In the genomic region with DNA sequence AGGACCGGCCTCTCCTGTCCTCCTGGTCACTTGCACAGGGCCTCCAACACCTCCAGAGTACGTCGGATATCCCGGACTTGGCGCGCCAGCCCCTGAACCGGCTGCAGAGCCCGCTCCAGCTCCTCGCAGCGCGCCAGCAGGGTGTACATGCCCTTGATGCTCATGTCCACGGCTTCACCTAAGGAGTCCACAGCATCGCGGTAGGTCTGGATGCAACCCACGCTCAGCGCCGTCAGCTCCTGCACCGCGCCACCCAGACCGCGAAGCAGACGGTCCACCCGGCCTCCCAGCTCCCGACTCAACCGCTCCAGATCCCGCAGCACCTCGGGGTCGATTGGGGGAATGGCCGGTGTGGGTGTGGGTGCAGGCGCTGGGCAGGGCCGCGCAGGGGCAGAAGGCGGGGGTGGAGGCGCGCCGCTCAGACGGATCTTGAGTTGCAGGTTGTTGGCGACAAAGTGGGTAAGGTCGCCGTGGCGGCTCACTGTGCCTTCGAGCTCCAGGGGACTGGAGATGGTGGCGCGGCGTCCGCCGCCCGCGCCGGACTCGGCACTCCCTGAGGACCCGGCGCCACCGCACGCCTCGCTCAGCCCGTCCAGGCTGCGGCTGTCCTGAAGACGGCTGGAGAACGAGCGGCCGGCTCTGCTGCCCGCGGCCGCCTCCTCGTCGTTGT, we compare ENCODE assay signal across 6 cellular contexts. TPM values are rescaled to one million over a fixed set of nuclear protein-coding genes. Genes with fewer than 3 reads are reported as not detected.
A peak's percentile ranks its signal among the peaks of the same experiment; 100 is the strongest.
DNase-seq lines count a peak whose midpoint lies in the region; ATAC-seq and TF ChIP-seq lines count a peak whose summit lies in the region.

No MANE protein-coding gene starts in this region.

- no peaks in the 10 kb centered on the region for H3K36me3 ChIP-seq in GM06990 (ENCODE audit: control insufficient read depth, insufficient read depth, low read length)

- H3K27ac Mint-ChIP-seq in activated B cell treated with CpG ODN at 0.5 μM for 24 hours (peak overlapping the region; percentile 95), immature natural killer cell (peak overlapping the region in 5 of 6 donors; percentile 77 to 94 (median 87))

- H3K9me3 Mint-ChIP-seq in activated B cell treated with CpG ODN at 0.5 μM for 24 hours: no peaks in the 10 kb centered on the region
- no peaks in the 10 kb centered on the region for H3K9me3 Mint-ChIP-seq in immature natural killer cell

- intact Hi-C loops in activated B cell treated with CpG ODN at 0.5 μM for 24 hours (cut with micrococcal nuclease): no loop called here

- POLR2A ChIA-PET in activated B cell treated with CpG ODN at 0.5 μM for 24 hours (lab: Charles Lee): interaction anchor here (0.8 to 12.3 kb wide), 17 partner anchors 8 to 502 kb away, joined by 3 to 365 read pairs (median 13); partner anchors contain the start of genes AURKB, CTC1, PFAS and RANGRF

- H3K27me3 Mint-ChIP-seq in activated B cell treated with CpG ODN at 0.5 μM for 24 hours (no peaks in the 10 kb centered on the region), immature natural killer cell (ENCODE audit: low read depth in 3 of 3) (peaks cover 0 to 10% (median 6%) of the 10 kb centered on the region in 3 donors)

- H3K4me3 ChIP-seq in GM06990 (replicated peaks; ENCODE audit: low read depth, low read length): peak overlapping the region; percentile 85

- CTCF ChIA-PET in activated B cell treated with CpG ODN at 0.5 μM for 24 hours (lab: Charles Lee): interaction anchor here (3.3 kb wide), 1 partner anchor 32 kb away, joined by 20 read pairs; no protein-coding TSS in a partner anchor

- H3K27me3 ChIP-seq in GM06990 (replicated peaks; ENCODE audit: control insufficient read depth, insufficient read depth, low read length): no peaks in the 10 kb centered on the region

- no peak for ATAC-seq in activated B cell treated with CpG ODN at 0.5 μM for 24 hours (ENCODE audit: low read depth)

- H3K4me1 Mint-ChIP-seq in activated B cell treated with CpG ODN at 0.5 μM for 24 hours: peaks cover 14% of the 10 kb centered on the region
- H3K4me1 Mint-ChIP-seq in immature natural killer cell: peaks cover 14 to 15% of the 10 kb centered on the region in 2 donors

- H3K4me3 Mint-ChIP-seq in activated B cell treated with CpG ODN at 0.5 μM for 24 hours (no peak overlapping the region), immature natural killer cell (no peak overlapping the region)

- H3K36me3 Mint-ChIP-seq in activated B cell treated with CpG ODN at 0.5 μM for 24 hours (ENCODE audit: low read depth) (no peaks in the 10 kb centered on the region), immature natural killer cell (no peaks in the 10 kb centered on the region)

- DNase-seq in GM06990 (ENCODE audit: extremely low read depth, insufficient read length) (peak; percentile 54), activated B cell treated with CpG ODN at 0.5 μM for 24 hours (peak; percentile 31), immature natural killer cell (peak; percentile 24 to 44 (median 39)), NCI-H524 treated with DMSO at 0.1 percent for 48 hours (lab: John Stamatoyannopoulos, UW) (no peak), DMS 273 (lab: John Stamatoyannopoulos, UW; ENCODE audit: unreplicated experiment) (no peak)
- DNase-seq in activated CD4-positive, CD25-positive, alpha-beta regulatory T cell treated with anti-CD3 and anti-CD28 coated beads, Interleukin-2, amount 50 U/mL, for 72 hours: no peak

- TF ChIP-seq CTCF in GM06990 (IDR thresholded peaks at IDR 0.05; ENCODE audit: insufficient read depth, low read length, poor library complexity, severe bottlenecking) (no peak), activated B cell treated with CpG ODN at 0.5 μM for 24 hours (IDR thresholded peaks at IDR 0.05) (no peak)

RNA-seq across cellular contexts. Expression of gene BORCS6, which starts 0.8 kb away (rescaled TPM):
- 12.3 and 12.8 TPM in 2 replicates for total RNA-seq in activated B cell treated with CpG ODN at 0.5 μM for 24 hours
- polyA plus RNA-seq in immature natural killer cell: 10 to 100 TPM; 24.0 to 38.8 (median 27.5) TPM

RNA-seq across cellular contexts. Expression of gene TMEM107, which starts 13.0 kb away (rescaled TPM):
- 17.3 and 20.9 TPM in 2 replicates for total RNA-seq in activated B cell treated with CpG ODN at 0.5 μM for 24 hours
- polyA plus RNA-seq in immature natural killer cell: 10 to 100 TPM; 53.3 to 69.3 (median 64.0) TPM

RNA-seq across cellular contexts. Expression of gene AURKB, which starts 21.2 kb away (rescaled TPM):
- 1.7 and 3.0 TPM in 2 replicates for total RNA-seq in activated B cell treated with CpG ODN at 0.5 μM for 24 hours
- polyA plus RNA-seq in immature natural killer cell: 1 to 10 TPM in 2 of 3 donors, under 1 TPM in 1; 0.60 to 3.1 (median 1.6) TPM

RNA-seq across cellular contexts. Expression of gene VAMP2, which starts 26.4 kb away (rescaled TPM):
- total RNA-seq in activated B cell treated with CpG ODN at 0.5 μM for 24 hours: 82.0 and 97.7 TPM in 2 replicates
- polyA plus RNA-seq in immature natural killer cell: 10 to 100 TPM; 33.6 to 93.6 (median 39.5) TPM

RNA-seq across cellular contexts. Expression of gene PER1, which starts 37.0 kb away (rescaled TPM):
- total RNA-seq in activated B cell treated with CpG ODN at 0.5 μM for 24 hours: 40.7 and 45.0 TPM in 2 replicates
- 1 to 10 TPM; 3.5 to 8.5 (median 4.5) TPM for polyA plus RNA-seq in immature natural killer cell

Comparison
In these comparisons a context has a peak if more than half of its experiments do, and no peak if none do; other contexts are left out.
1. DNase-seq: peak in GM06990 (single experiment), activated B cell treated with CpG ODN at 0.5 μM for 24 hours (single experiment) and immature natural killer cell (3 of 3); none in activated CD4-positive, CD25-positive, alpha-beta regulatory T cell treated with anti-CD3 and anti-CD28 coated beads, Interleukin-2, amount 50 U/mL, for 72 hours (single experiment), NCI-H524 treated with DMSO at 0.1 percent for 48 hours (single experiment) and DMS 273 (single experiment).